ENCODE assay signal across 18 cellular contexts in genomic region chr7:1737523-1737922, GRCh38.
DNase-seq lines count a peak whose midpoint lies in the region; ATAC-seq, FAIRE-seq and TF ChIP-seq lines count a peak whose summit lies in the region.
"Had no signal": no experiment of that assay in that cellular context is flagged by ENCODE, and none has a peak within 500 bp of the region (broad histone marks: within the 10 kb centered on the region; RNA-seq: fewer than 3 reads in every experiment).

No MANE protein-coding gene starts in this region.

- H3K36me3 ChIP-seq in BLaER1 (no peaks in the 10 kb centered on the region), kidney (ENCODE audit: control insufficient read depth in 1 of 2, insufficient read depth in 2 of 2, low read length in 2 of 2) (no peaks in the 10 kb centered on the region)
- no peaks in the 10 kb centered on the region for H3K36me3 ChIP-seq in BLaER1 treated with 17β-estradiol and CSF1 and Interleukin-3, amounts not matched to agents 10 nM and 100 nM

- ATAC-seq in HG03354 (IDR thresholded peaks at IDR 0.05; ENCODE audit: poor library complexity, severe bottlenecking, unreplicated experiment) = no peak

- peak overlapping the region; percentile 67 for H3K4me2 ChIP-seq in BLaER1
- H3K4me2 ChIP-seq in BLaER1 treated with 17β-estradiol and CSF1 and Interleukin-3, amounts not matched to agents 10 nM and 100 nM = peak overlapping the region in 8 of 11 experiments; percentile 77 to 93 (median 84); a peak in 13 of 22 replicates

- peaks cover 87% of the 10 kb centered on the region for H3K4me1 ChIP-seq in BLaER1
- peaks cover 22 to 84% (median 61%) of the 10 kb centered on the region in 10 experiments for H3K4me1 ChIP-seq in BLaER1 treated with 17β-estradiol and CSF1 and Interleukin-3, amounts not matched to agents 10 nM and 100 nM
- H3K4me1 ChIP-seq in kidney (ENCODE audit: control insufficient read depth in 1 of 2, insufficient read depth in 1 of 2, low read depth in 1 of 2, low read length in 2 of 2) = peaks cover 0 to 3% of the 10 kb centered on the region in 2 donors

- DNase-seq in kidney (peak; percentile 59), urothelium cell line (ENCODE audit: low spot score) (no peak), NCI-H1105 treated with DMSO at 0.1 percent for 48 hours (lab: John Stamatoyannopoulos, UW) (no peak)
- DNase-seq: Calu3; CD4-positive, alpha-beta T cell; CD8-positive, alpha-beta memory T cell; COR-L47; DMS53; DMS79 treated with DMSO at 0.1 percent for 48 hours; GF-D8; GOT3; H7; HCEC 1CT had no signal

- H3K9me3 ChIP-seq in BLaER1 (no peaks in the 10 kb centered on the region), kidney (ENCODE audit: control insufficient read depth in 1 of 2, low read length in 2 of 2) (no peaks in the 10 kb centered on the region)
- H3K9me3 ChIP-seq in BLaER1 treated with 17β-estradiol and CSF1 and Interleukin-3, amounts not matched to agents 10 nM and 100 nM (replicated peaks in 1 of 11) = no peaks in the 10 kb centered on the region

- H3K9ac ChIP-seq in BLaER1 (no peak overlapping the region), kidney (ENCODE audit: low read length in 2 of 2) (no peak overlapping the region)
- no peak overlapping the region for H3K9ac ChIP-seq in BLaER1 treated with 17β-estradiol and CSF1 and Interleukin-3, amounts not matched to agents 10 nM and 100 nM

- H3K27me3 ChIP-seq in BLaER1 = peaks cover 10% of the 10 kb centered on the region; the same call in 1 of the 2 replicates
- H3K27me3 ChIP-seq in BLaER1 treated with 17β-estradiol and CSF1 and Interleukin-3, amounts not matched to agents 10 nM and 100 nM = peaks cover 0 to 27% (median 9%) of the 10 kb centered on the region in 11 experiments; a peak in 13 of 22 replicates

- FAIRE-seq in kidney (lab: Jason Lieb, UNC) (no peak), urothelium cell line (lab: Jason Lieb, UNC) (peak; percentile 68)
- FAIRE-seq: GM12891, GM18507 had no signal

- H3K27ac ChIP-seq in BLaER1 (no peak overlapping the region), kidney (ENCODE audit: low read depth in 2 of 2, low read length in 2 of 2) (no peak overlapping the region)
- H3K27ac ChIP-seq in BLaER1 treated with 17β-estradiol and CSF1 and Interleukin-3, amounts not matched to agents 10 nM and 100 nM = no peak overlapping the region

- H3K4me3 ChIP-seq in BLaER1 = no peak overlapping the region
- H3K4me3 ChIP-seq in BLaER1 treated with 17β-estradiol and CSF1 and Interleukin-3, amounts not matched to agents 10 nM and 100 nM = no peak overlapping the region
- no peak overlapping the region for H3K4me3 ChIP-seq in kidney (ENCODE audit: low read length in 2 of 2)

- intact Hi-C loops in kidney (cut with DNase I) = no loop called here

- TF ChIP-seq CTCF in kidney (IDR thresholded peaks at IDR 0.05; ENCODE audit: borderline replicate concordance, extremely low read depth, insufficient read depth) = no peak

- H4K20me1 ChIP-seq in BLaER1 = peaks cover 27% of the 10 kb centered on the region
- H4K20me1 ChIP-seq in BLaER1 treated with 17β-estradiol and CSF1 and Interleukin-3, amounts not matched to agents 10 nM and 100 nM = peaks cover 0 to 31% (median 9%) of the 10 kb centered on the region in 11 experiments; a peak in 7 of 22 replicates
